ENCODE assay signal across 24 cellular contexts in the genomic region with DNA sequence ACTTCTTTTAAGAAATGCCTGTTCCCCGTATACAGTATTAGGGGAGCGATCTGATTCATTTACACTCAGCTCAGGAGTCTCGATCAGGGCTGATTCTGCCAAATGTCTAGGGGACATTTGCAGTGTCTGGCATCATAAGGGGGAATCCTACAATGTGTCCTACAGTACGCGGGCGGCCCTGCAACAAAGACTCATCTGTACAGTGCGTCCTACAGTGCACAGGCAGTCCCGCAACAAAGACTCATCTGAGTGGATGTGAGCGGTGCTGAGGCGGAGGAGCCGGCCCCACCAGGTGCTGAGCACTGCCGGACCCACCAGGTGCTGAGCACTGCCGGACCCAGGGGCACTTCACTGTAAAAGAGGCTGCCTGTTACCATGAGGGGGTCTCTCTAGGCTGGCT.
DNase-seq lines count a peak whose midpoint lies in the region; ATAC-seq and TF ChIP-seq lines count a peak whose summit lies in the region.
"Had no signal": no experiment of that assay in that cellular context is flagged by ENCODE, and none has a peak within 500 bp of the region (broad histone marks: within the 10 kb centered on the region; RNA-seq: fewer than 3 reads in every experiment).

No MANE protein-coding gene starts in this region.

- H3K9me3 Mint-ChIP-seq in CD4-positive, CD25-positive, alpha-beta regulatory T cell = no peaks in the 10 kb centered on the region
- no peaks in the 10 kb centered on the region for H3K9me3 Mint-ChIP-seq in activated B cell treated with CpG ODN at 0.5 μM for 24 hours
- no peaks in the 10 kb centered on the region for H3K9me3 Mint-ChIP-seq in stimulated activated memory B cell treated with anti-CD40 and anti-IgM and Interleukin-4, amounts not matched to agents 10 μg/mL and 1 μg/mL and 100 μg/mL, for 72 hours
- H3K9me3 Mint-ChIP-seq: GM23338 had no signal

- POLR2A ChIA-PET in activated B cell treated with CpG ODN at 0.5 μM for 24 hours (lab: Charles Lee) = interaction anchor here (1.0 to 1.9 kb wide), 3 partner anchors 10 to 922 kb away, joined by 3 to 9 read pairs (median 4); no protein-coding TSS in a partner anchor

- H3K4me1 ChIP-seq in CD4-positive, CD25-positive, alpha-beta regulatory T cell (ENCODE audit: control insufficient read depth, insufficient read depth, low read length, poor library complexity, severe bottlenecking) = no peaks in the 10 kb centered on the region
- H3K4me1 ChIP-seq in lower lobe of right lung = no peaks in the 10 kb centered on the region

- no peak for ATAC-seq in CD4-positive, CD25-positive, alpha-beta regulatory T cell (ENCODE audit: low read depth in 2 of 2)
- no peak for ATAC-seq in activated B cell treated with CpG ODN at 0.5 μM for 24 hours (ENCODE audit: low read depth)
- no peak for ATAC-seq in lower lobe of right lung
- ATAC-seq in stimulated activated memory B cell treated with anti-CD40 and anti-IgM and Interleukin-4, amounts not matched to agents 10 μg/mL and 1 μg/mL and 100 μg/mL, for 72 hours = no peak
- ATAC-seq in HG03378 (IDR thresholded peaks at IDR 0.05; ENCODE audit: unreplicated experiment) = no peak
- ATAC-seq in HG03457 (IDR thresholded peaks at IDR 0.05; ENCODE audit: unreplicated experiment) = no peak
- ATAC-seq: GM23338, HCT116, K562, PC-3 had no signal

- H3K4me3 ChIP-seq in CD4-positive, CD25-positive, alpha-beta regulatory T cell (ENCODE audit: low read depth, low read length) = no peak overlapping the region
- H3K4me3 ChIP-seq in lower lobe of right lung = no peak overlapping the region
- H3K4me3 ChIP-seq: GM23338, K562 had no signal

- no peaks in the 10 kb centered on the region for H3K9me3 ChIP-seq in CD4-positive, CD25-positive, alpha-beta regulatory T cell (ENCODE audit: control insufficient read depth in 2 of 2, low read length in 2 of 2)
- H3K9me3 ChIP-seq in lower lobe of right lung = no peaks in the 10 kb centered on the region
- H3K9me3 ChIP-seq: SK-N-SH had no signal

- peaks cover 23% of the 10 kb centered on the region for H3K36me3 Mint-ChIP-seq in CD4-positive, CD25-positive, alpha-beta regulatory T cell
- peaks cover 55% of the 10 kb centered on the region for H3K36me3 Mint-ChIP-seq in activated B cell treated with CpG ODN at 0.5 μM for 24 hours (ENCODE audit: low read depth)
- H3K36me3 Mint-ChIP-seq in stimulated activated memory B cell treated with anti-CD40 and anti-IgM and Interleukin-4, amounts not matched to agents 10 μg/mL and 1 μg/mL and 100 μg/mL, for 72 hours = peaks cover 47% of the 10 kb centered on the region

- H3K27me3 Mint-ChIP-seq in CD4-positive, CD25-positive, alpha-beta regulatory T cell = no peaks in the 10 kb centered on the region
- H3K27me3 Mint-ChIP-seq in activated B cell treated with CpG ODN at 0.5 μM for 24 hours = no peaks in the 10 kb centered on the region
- H3K27me3 Mint-ChIP-seq in stimulated activated memory B cell treated with anti-CD40 and anti-IgM and Interleukin-4, amounts not matched to agents 10 μg/mL and 1 μg/mL and 100 μg/mL, for 72 hours = no peaks in the 10 kb centered on the region
- H3K27me3 Mint-ChIP-seq: CD4-positive, alpha-beta memory T cell had no signal

- H3K27me3 ChIP-seq in CD4-positive, CD25-positive, alpha-beta regulatory T cell (ENCODE audit: control insufficient read depth, insufficient read depth, low read length) = no peaks in the 10 kb centered on the region
- no peaks in the 10 kb centered on the region for H3K27me3 ChIP-seq in lower lobe of right lung (ENCODE audit: low read depth)

- peaks cover 0 to 34% (median 19%) of the 10 kb centered on the region in 4 donors for H3K4me1 Mint-ChIP-seq in CD4-positive, CD25-positive, alpha-beta regulatory T cell
- peaks cover 21% of the 10 kb centered on the region for H3K4me1 Mint-ChIP-seq in activated B cell treated with CpG ODN at 0.5 μM for 24 hours
- H3K4me1 Mint-ChIP-seq in stimulated activated memory B cell treated with anti-CD40 and anti-IgM and Interleukin-4, amounts not matched to agents 10 μg/mL and 1 μg/mL and 100 μg/mL, for 72 hours = peaks cover 19% of the 10 kb centered on the region

- intact Hi-C loops in activated B cell treated with CpG ODN at 0.5 μM for 24 hours (cut with micrococcal nuclease) = no loop called here
- intact Hi-C loops in lower lobe of right lung (cut with DNase I) = no loop called here

- H3K36me3 ChIP-seq in CD4-positive, CD25-positive, alpha-beta regulatory T cell (ENCODE audit: control insufficient read depth, insufficient read depth, low read length) = peaks cover 29% of the 10 kb centered on the region
- H3K36me3 ChIP-seq in lower lobe of right lung = no peaks in the 10 kb centered on the region

- H3K27ac Mint-ChIP-seq in CD4-positive, CD25-positive, alpha-beta regulatory T cell = peak overlapping the region; percentile 42 to 81 (median 56)
- peak overlapping the region; percentile 9 for H3K27ac Mint-ChIP-seq in activated B cell treated with CpG ODN at 0.5 μM for 24 hours
- peak overlapping the region; percentile 14 for H3K27ac Mint-ChIP-seq in stimulated activated memory B cell treated with anti-CD40 and anti-IgM and Interleukin-4, amounts not matched to agents 10 μg/mL and 1 μg/mL and 100 μg/mL, for 72 hours
- H3K27ac Mint-ChIP-seq: GM23338 had no signal

- CTCF ChIA-PET in activated B cell treated with CpG ODN at 0.5 μM for 24 hours (lab: Charles Lee) = interaction anchor here (0.8 kb wide), 1 partner anchor 66 kb away, joined by 5 read pairs; no protein-coding TSS in a partner anchor

- H3K4me3 Mint-ChIP-seq in CD4-positive, CD25-positive, alpha-beta regulatory T cell = no peak overlapping the region
- H3K4me3 Mint-ChIP-seq in activated B cell treated with CpG ODN at 0.5 μM for 24 hours = no peak overlapping the region
- no peak overlapping the region for H3K4me3 Mint-ChIP-seq in stimulated activated memory B cell treated with anti-CD40 and anti-IgM and Interleukin-4, amounts not matched to agents 10 μg/mL and 1 μg/mL and 100 μg/mL, for 72 hours
- H3K4me3 Mint-ChIP-seq: CD4-positive, alpha-beta memory T cell; GM23338 had no signal

- TF ChIP-seq CTCF in activated B cell treated with CpG ODN at 0.5 μM for 24 hours (IDR thresholded peaks at IDR 0.05) (no peak), lower lobe of right lung (IDR thresholded peaks at IDR 0.05) (no peak)

- no peak for DNase-seq in CD4-positive, CD25-positive, alpha-beta regulatory T cell
- DNase-seq in activated B cell treated with CpG ODN at 0.5 μM for 24 hours (no peak), lower lobe of right lung (no peak), KG1 (lab: John Stamatoyannopoulos, UW) (no peak), NAMALWA (ENCODE audit: low spot score) (no peak)
- DNase-seq: ACHN; Calu3; CD4-positive, alpha-beta memory T cell; GF-D8; NCI-H1417 treated with DMSO at 0.1 percent for 48 hours; NCI-H187 treated with DMSO at 0.1 percent for 48 hours; NCI-H2227 treated with DMSO at 0.1 percent for 48 hours; NCI-H524; NCI-H82; RPMI8226; SHP77 treated with DMSO at 0.1 percent for 48 hours; SK-N-SH had no signal

- H3K27ac ChIP-seq in CD4-positive, CD25-positive, alpha-beta regulatory T cell (ENCODE audit: insufficient read depth, low read length, poor library complexity, severe bottlenecking) = no peak overlapping the region
- peak overlapping the region; percentile 18 for H3K27ac ChIP-seq in lower lobe of right lung
